ENCODE assay signal across 1 cellular context in genomic region chr6:34439442-34439841, GRCh38.
TF ChIP-seq lines count a peak whose summit lies in the region.

No MANE protein-coding gene starts in this region.

TF ChIP-seq in K562, 482 proteins besides CTCF, POLR2A, EP300 and RAD21:
- TF ChIP-seq NFYB (IDR thresholded peaks at IDR 0.05; ENCODE audit: extremely low read depth, insufficient read length) (peak; percentile 77), ATF1 (CRISPR knock-in tag; IDR thresholded peaks at IDR 0.05) (no peak), ATF1 (tag; IDR thresholded peaks at IDR 0.05) (no peak), ZNF507 (tag; conservative IDR thresholded peaks at IDR 0.05) (no peak), RBM25 (IDR thresholded peaks at IDR 0.05; ENCODE audit: low read depth, low read length, severe bottlenecking) (peak; percentile 25), ASH1L (IDR thresholded peaks at IDR 0.05; ENCODE audit: borderline replicate concordance, low read depth, partially characterized antibody) (peak; percentile 54)
